In the genomic region with DNA sequence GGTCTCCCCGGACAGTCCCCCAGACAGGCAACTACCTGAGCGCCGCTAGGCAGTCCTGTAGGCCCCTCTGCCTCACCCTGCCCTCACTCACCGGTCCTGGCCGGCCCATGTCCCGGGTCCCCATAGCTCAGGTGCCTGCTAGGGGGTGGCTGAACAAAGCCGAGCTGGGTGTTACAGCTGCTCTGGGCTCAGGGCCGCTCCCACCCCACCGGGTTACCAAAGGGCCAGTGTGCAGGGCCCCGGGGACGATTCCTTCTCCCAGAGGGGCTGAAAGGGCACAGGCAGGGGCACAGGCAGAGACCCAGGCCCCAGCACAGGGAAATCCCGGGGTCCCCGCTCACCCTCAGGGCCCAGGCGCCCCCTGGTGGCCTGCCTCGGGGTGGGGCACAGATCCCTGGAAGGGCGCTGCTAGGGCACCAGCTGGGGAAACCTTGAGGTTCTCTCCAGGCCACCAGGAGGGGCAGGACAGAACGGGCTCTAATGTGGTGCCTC, we compare ENCODE assay signal across 8 cellular contexts.
DNase-seq lines count a peak whose midpoint lies in the region; ATAC-seq and TF ChIP-seq lines count a peak whose summit lies in the region.

No MANE protein-coding gene starts in this region.

- no peaks in the 10 kb centered on the region for H3K4me1 ChIP-seq in colonic mucosa

- no peak overlapping the region for H3K27ac Mint-ChIP-seq in mesothelial cell of epicardium

- TF ChIP-seq RAD21 in Ishikawa (IDR thresholded peaks at IDR 0.05; ENCODE audit: low read depth), result peak; percentile 86

- H3K4me3 ChIP-seq in colonic mucosa, result no peak overlapping the region

- H3K36me3 ChIP-seq in colonic mucosa, result no peaks in the 10 kb centered on the region

- no peak for ATAC-seq in GM18868 (IDR thresholded peaks at IDR 0.05; ENCODE audit: unreplicated experiment)

- no peaks in the 10 kb centered on the region for H3K9me3 Mint-ChIP-seq in mesothelial cell of epicardium

- no peaks in the 10 kb centered on the region for H3K36me3 Mint-ChIP-seq in mesothelial cell of epicardium

- TF ChIP-seq EP300 in Ishikawa (IDR thresholded peaks at IDR 0.05; ENCODE audit: borderline replicate concordance), result no peak

- in situ Hi-C loops in Caki2 (cut with HindIII; ENCODE audit: low pct_unique_long_range_greater_than_20kb, low sequenced_read_pairs), result no loop called here

- peaks cover 21% of the 10 kb centered on the region for H3K27me3 Mint-ChIP-seq in mesothelial cell of epicardium (ENCODE audit: low read depth)

- no peaks in the 10 kb centered on the region for H3K9me3 ChIP-seq in colonic mucosa

- no peaks in the 10 kb centered on the region for H3K27me3 ChIP-seq in colonic mucosa

- H3K9ac ChIP-seq in colonic mucosa (ENCODE audit: low read depth in 2 of 2, low read length in 2 of 2), result no peak overlapping the region

- intact Hi-C loops in colonic mucosa (cut with DNase I), result loop anchor here (2.0 to 5.0 kb wide), 3 partner anchors 60 to 257 kb away; no protein-coding TSS in a partner anchor

- H3K4me1 Mint-ChIP-seq in mesothelial cell of epicardium, result peaks cover 11% of the 10 kb centered on the region

- H3K27ac ChIP-seq in colonic mucosa, result no peak overlapping the region

- no peak overlapping the region for H3K4me3 Mint-ChIP-seq in mesothelial cell of epicardium

- TF ChIP-seq CTCF in colonic mucosa (IDR thresholded peaks at IDR 0.05) (peak; percentile 88), mesothelial cell of epicardium (IDR thresholded peaks at IDR 0.05; ENCODE audit: unreplicated experiment) (peak; percentile 85)

- peak; percentile 18 for DNase-seq in Caki2 (ENCODE audit: low read depth)
- DNase-seq in activated CD4-positive, alpha-beta T cell treated with anti-CD3 and anti-CD28 coated beads for 4 hours, result peak; percentile 63 to 67
- DNase-seq in colonic mucosa, result peak; percentile 72
- peak; percentile 50 to 73 for DNase-seq in mesothelial cell of epicardium (ENCODE audit: low spot score in 2 of 2, unreplicated experiment in 2 of 2)
- peak; percentile 13 to 29 for DNase-seq in stimulated activated CD8-positive, alpha-beta memory T cell treated with anti-CD3 and anti-CD28 coated beads, Interleukin-7, amount 100 ng/mL, for 4 hours (ENCODE audit: low read depth in 2 of 2)
- no peak for DNase-seq in OCI-M2 (lab: John Stamatoyannopoulos, UW; ENCODE audit: unreplicated experiment)

TF ChIP-seq in Ishikawa, 13 proteins besides CTCF, POLR2A, EP300 and RAD21:
- no peak for TF ChIP-seq CEBPB (IDR thresholded peaks at IDR 0.05)
- TF ChIP-seq ZBTB7A (IDR thresholded peaks at IDR 0.05; ENCODE audit: low read depth), result 0 out of 2 replicates have a peak, but pooled peaks have one; percentile 46
TF ChIP-seq in Ishikawa: peak in this region for 1.
